9 cellular contexts compared by ENCODE assay signal in the genomic region with DNA sequence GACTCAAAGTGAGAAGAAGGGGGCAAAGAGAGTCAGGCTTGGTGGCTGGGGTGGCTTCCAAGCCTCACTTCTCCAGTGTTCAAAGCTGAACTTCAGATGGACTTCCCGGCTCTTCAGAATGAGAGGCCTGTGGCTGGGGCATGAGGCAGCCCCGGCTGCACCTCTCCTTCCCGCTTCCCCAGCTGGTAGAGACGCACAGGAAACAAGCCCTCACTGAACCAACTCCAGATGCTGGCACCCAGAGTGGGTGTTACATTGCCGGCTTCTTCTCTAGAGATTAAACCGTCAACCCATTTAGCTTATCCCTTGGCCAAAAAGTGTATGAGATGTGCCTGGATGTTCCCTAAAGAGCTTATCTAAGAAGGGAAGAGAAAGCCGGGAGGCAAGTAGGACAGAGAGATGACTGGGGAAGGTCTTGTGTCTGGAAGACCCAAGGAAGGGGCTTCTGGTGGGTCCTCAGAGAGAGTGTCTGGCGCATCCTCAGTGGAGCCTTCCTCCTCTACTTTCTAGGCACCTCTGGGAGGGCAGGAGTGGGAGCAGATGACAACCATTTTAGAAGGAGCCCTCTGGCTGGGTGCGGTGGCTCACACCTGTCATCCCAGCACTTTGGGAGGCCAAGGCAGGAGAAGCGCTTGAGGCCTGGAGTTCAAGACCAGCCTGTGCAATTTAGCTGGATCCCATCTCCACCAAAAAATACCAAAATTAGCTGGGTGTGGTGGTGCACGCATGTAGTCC. TPM values are rescaled to one million over a fixed set of nuclear protein-coding genes. Genes with fewer than 3 reads are reported as not detected.
DNase-seq lines count a peak whose midpoint lies in the region; ATAC-seq and TF ChIP-seq lines count a peak whose summit lies in the region.
"Had no signal": no experiment of that assay in that cellular context is flagged by ENCODE, and none has a peak within 500 bp of the region (broad histone marks: within the 10 kb centered on the region; RNA-seq: fewer than 3 reads in every experiment).

No MANE protein-coding gene starts in this region.

- H3K4me1 ChIP-seq in HEK293 (ENCODE audit: control insufficient read depth, insufficient read depth, low read length), result no peaks in the 10 kb centered on the region
- H3K4me1 ChIP-seq in left lung, result peaks cover 35 to 64% of the 10 kb centered on the region in 2 donors

- no peaks in the 10 kb centered on the region for H3K9me3 Mint-ChIP-seq in activated CD8-positive, alpha-beta T cell treated with anti-CD3 and anti-CD28 coated beads, Interleukin-2, amount 10 ng/mL, durations not matched to agents 7 days and 5 days (ENCODE audit: insufficient read depth)
- no peaks in the 10 kb centered on the region for H3K9me3 Mint-ChIP-seq in stimulated activated naive B cell treated with anti-CD40 and anti-IgM and Interleukin-4, amounts not matched to agents 10 μg/mL and 1 μg/mL and 100 μg/mL, for 72 hours
- H3K9me3 Mint-ChIP-seq: activated naive CD8-positive, alpha-beta T cell treated with anti-CD3 and anti-CD28 coated beads for 36 hours had no signal

- H3K27me3 Mint-ChIP-seq in activated CD8-positive, alpha-beta T cell treated with anti-CD3 and anti-CD28 coated beads, Interleukin-2, amount 10 ng/mL, durations not matched to agents 7 days and 5 days (ENCODE audit: low read depth), result peaks cover 21% of the 10 kb centered on the region
- H3K27me3 Mint-ChIP-seq in stimulated activated naive B cell treated with anti-CD40 and anti-IgM and Interleukin-4, amounts not matched to agents 10 μg/mL and 1 μg/mL and 100 μg/mL, for 72 hours, result peaks cover 5 to 17% of the 10 kb centered on the region in 2 donors

- H3K9me3 ChIP-seq in HEK293 (ENCODE audit: control insufficient read depth, insufficient read depth, low read depth, low read length), result no peaks in the 10 kb centered on the region
- H3K9me3 ChIP-seq in left lung, result no peaks in the 10 kb centered on the region

- H3K36me3 ChIP-seq in HEK293 (ENCODE audit: control insufficient read depth in 2 of 2, insufficient read depth in 1 of 2, low read length in 2 of 2), result peaks cover 0 to 6% of the 10 kb centered on the region in 2 experiments; a peak in 1 of 3 replicates
- H3K36me3 ChIP-seq in left lung, result peaks cover 0 to 28% of the 10 kb centered on the region in 2 donors

- no peak overlapping the region for H3K4me3 Mint-ChIP-seq in activated CD8-positive, alpha-beta T cell treated with anti-CD3 and anti-CD28 coated beads, Interleukin-2, amount 10 ng/mL, durations not matched to agents 7 days and 5 days
- no peak overlapping the region for H3K4me3 Mint-ChIP-seq in stimulated activated naive B cell treated with anti-CD40 and anti-IgM and Interleukin-4, amounts not matched to agents 10 μg/mL and 1 μg/mL and 100 μg/mL, for 72 hours
- H3K4me3 Mint-ChIP-seq: activated naive CD8-positive, alpha-beta T cell treated with anti-CD3 and anti-CD28 coated beads for 36 hours had no signal

- peaks cover 36% of the 10 kb centered on the region for H3K4me1 Mint-ChIP-seq in activated CD8-positive, alpha-beta T cell treated with anti-CD3 and anti-CD28 coated beads, Interleukin-2, amount 10 ng/mL, durations not matched to agents 7 days and 5 days (ENCODE audit: low read depth)
- peaks cover 23 to 45% of the 10 kb centered on the region in 2 donors for H3K4me1 Mint-ChIP-seq in stimulated activated naive B cell treated with anti-CD40 and anti-IgM and Interleukin-4, amounts not matched to agents 10 μg/mL and 1 μg/mL and 100 μg/mL, for 72 hours

- DNase-seq in activated CD8-positive, alpha-beta T cell treated with anti-CD3 and anti-CD28 coated beads, Interleukin-2, amount 10 ng/mL, durations not matched to agents 7 days and 5 days, result no peak
- no peak for DNase-seq in left lung
- DNase-seq in stimulated activated naive B cell treated with anti-CD40 and anti-IgM and Interleukin-4, amounts not matched to agents 10 μg/mL and 1 μg/mL and 100 μg/mL, for 72 hours, result no peak
- DNase-seq in DMS153 (lab: John Stamatoyannopoulos, UW), result no peak
- DNase-seq in HCEC 1CT, result no peak
- no peak for DNase-seq in iPS-NIHi7 (ENCODE audit: extremely low spot score)
- DNase-seq: activated naive CD8-positive, alpha-beta T cell treated with anti-CD3 and anti-CD28 coated beads for 36 hours had no signal

- H3K4me3 ChIP-seq in HEK293 (ENCODE audit: low read depth, low read length) (no peak overlapping the region), left lung (peak overlapping the region in 1 of 2 donors; percentile 58)

- H3K27ac ChIP-seq in HEK293 (ENCODE audit: extremely low read depth, low read depth, low read length), result no peak overlapping the region
- peak overlapping the region; percentile 85 to 89 for H3K27ac ChIP-seq in left lung

- H3K27ac Mint-ChIP-seq in activated CD8-positive, alpha-beta T cell treated with anti-CD3 and anti-CD28 coated beads, Interleukin-2, amount 10 ng/mL, durations not matched to agents 7 days and 5 days, result no peak overlapping the region
- peak overlapping the region; percentile 38 for H3K27ac Mint-ChIP-seq in stimulated activated naive B cell treated with anti-CD40 and anti-IgM and Interleukin-4, amounts not matched to agents 10 μg/mL and 1 μg/mL and 100 μg/mL, for 72 hours
- H3K27ac Mint-ChIP-seq: activated naive CD8-positive, alpha-beta T cell treated with anti-CD3 and anti-CD28 coated beads for 36 hours had no signal

- intact Hi-C loops in left lung (cut with DNase I), result no loop called here

- POLR2A ChIA-PET in HEK293 (lab: Yijun Ruan, JAX), result interaction anchor here (0.6 to 1.3 kb wide), 4 partner anchors 9 to 40 kb away, joined by 3 to 6 read pairs (median 5); a partner anchor contains a TSS
- POLR2A ChIA-PET in activated CD8-positive, alpha-beta T cell treated with anti-CD3 and anti-CD28 coated beads, Interleukin-2, amount 10 ng/mL, durations not matched to agents 7 days and 5 days (lab: Charles Lee), result interaction anchor here (0.7 to 1.6 kb wide), 5 partner anchors 11 to 425 kb away, joined by 4 to 6 read pairs (median 5); a partner anchor contains a TSS

- no peaks in the 10 kb centered on the region for H3K36me3 Mint-ChIP-seq in activated CD8-positive, alpha-beta T cell treated with anti-CD3 and anti-CD28 coated beads, Interleukin-2, amount 10 ng/mL, durations not matched to agents 7 days and 5 days (ENCODE audit: low read depth)
- peaks cover 0 to 3% of the 10 kb centered on the region in 2 donors for H3K36me3 Mint-ChIP-seq in stimulated activated naive B cell treated with anti-CD40 and anti-IgM and Interleukin-4, amounts not matched to agents 10 μg/mL and 1 μg/mL and 100 μg/mL, for 72 hours
- H3K36me3 Mint-ChIP-seq: activated naive CD8-positive, alpha-beta T cell treated with anti-CD3 and anti-CD28 coated beads for 36 hours had no signal

- TF ChIP-seq CTCF in HEK293 (tag by site-specific recombination; IDR thresholded peaks at IDR 0.05) (no peak), left lung (IDR thresholded peaks at IDR 0.05) (no peak)

- H3K27me3 ChIP-seq in left lung, result peaks cover 0 to 2% of the 10 kb centered on the region in 2 donors

- CTCF ChIA-PET in HEK293 (lab: Yijun Ruan, JAX), result interaction anchor here (0.6 to 8.8 kb wide), 5 partner anchors 8 to 444 kb away, joined by 3 to 73 read pairs (median 3); no protein-coding TSS in a partner anchor
- CTCF ChIA-PET in activated CD8-positive, alpha-beta T cell treated with anti-CD3 and anti-CD28 coated beads, Interleukin-2, amount 10 ng/mL, durations not matched to agents 7 days and 5 days (lab: Charles Lee), result interaction anchor here (1.9 to 2.7 kb wide), 3 partner anchors 9 to 296 kb away, joined by 7 to 37 read pairs (median 7); no protein-coding TSS in a partner anchor

- ATAC-seq in activated CD8-positive, alpha-beta T cell treated with anti-CD3 and anti-CD28 coated beads, Interleukin-2, amount 10 ng/mL, durations not matched to agents 7 days and 5 days, result peak; percentile 11
- ATAC-seq in left lung, result no peak
- peak; percentile 12 to 24 for ATAC-seq in stimulated activated naive B cell treated with anti-CD40 and anti-IgM and Interleukin-4, amounts not matched to agents 10 μg/mL and 1 μg/mL and 100 μg/mL, for 72 hours (replicated peaks)
- ATAC-seq: HCT116 had no signal

TF ChIP-seq in HEK293, 187 proteins besides CTCF, POLR2A, EP300 and RAD21:
- TF ChIP-seq ZNF544 (tag by site-specific recombination; IDR thresholded peaks at IDR 0.05), result no peak
- TF ChIP-seq ZNF335 (tag by site-specific recombination; conservative IDR thresholded peaks at IDR 0.05), result peak; percentile 43; the same call in 1 of the 2 replicates

RNA-seq across cellular contexts. Expression of a gene that starts 2.0 kb away (rescaled TPM):
- not detected for total RNA-seq in activated CD8-positive, alpha-beta T cell treated with anti-CD3 and anti-CD28 coated beads, Interleukin-2, amount 10 ng/mL, durations not matched to agents 7 days and 5 days
- 10 to 100 TPM; 52.9 to 76.0 TPM for total RNA-seq in left lung

RNA-seq across cellular contexts. Expression of a gene that starts 28.2 kb away (rescaled TPM):
- 100 to 1,000 TPM; 249 to 261 TPM for total RNA-seq in activated CD8-positive, alpha-beta T cell treated with anti-CD3 and anti-CD28 coated beads, Interleukin-2, amount 10 ng/mL, durations not matched to agents 7 days and 5 days
- 100 to 1,000 TPM; 266 to 280 TPM for total RNA-seq in left lung

RNA-seq across cellular contexts. Expression of a gene that starts 35.7 kb away (rescaled TPM):
- total RNA-seq in activated CD8-positive, alpha-beta T cell treated with anti-CD3 and anti-CD28 coated beads, Interleukin-2, amount 10 ng/mL, durations not matched to agents 7 days and 5 days, result not detected
- not detected for total RNA-seq in left lung
- total RNA-seq: activated naive CD8-positive, alpha-beta T cell treated with anti-CD3 and anti-CD28 coated beads for 36 hours had no signal

RNA-seq across cellular contexts. Expression of a gene that starts 43.3 kb away (rescaled TPM):
- total RNA-seq in activated CD8-positive, alpha-beta T cell treated with anti-CD3 and anti-CD28 coated beads, Interleukin-2, amount 10 ng/mL, durations not matched to agents 7 days and 5 days, result under 1 TPM; 0.71 to 0.78 TPM
- 10 to 100 TPM; 21.3 to 65.2 TPM for total RNA-seq in left lung

Comparison
In these comparisons a context has a peak if more than half of its experiments do, and no peak if none do; other contexts are left out.
1. RNA of a gene that starts 2.0 kb away (total RNA-seq): 52.9 to 76.0 TPM in left lung; not detected in activated CD8-positive, alpha-beta T cell treated with anti-CD3 and anti-CD28 coated beads, Interleukin-2, amount 10 ng/mL, durations not matched to agents 7 days and 5 days; every median in the first group is over 10 times any median in the second.